Comparison of ENCODE assay signal across 8 cellular contexts in the genomic region with DNA sequence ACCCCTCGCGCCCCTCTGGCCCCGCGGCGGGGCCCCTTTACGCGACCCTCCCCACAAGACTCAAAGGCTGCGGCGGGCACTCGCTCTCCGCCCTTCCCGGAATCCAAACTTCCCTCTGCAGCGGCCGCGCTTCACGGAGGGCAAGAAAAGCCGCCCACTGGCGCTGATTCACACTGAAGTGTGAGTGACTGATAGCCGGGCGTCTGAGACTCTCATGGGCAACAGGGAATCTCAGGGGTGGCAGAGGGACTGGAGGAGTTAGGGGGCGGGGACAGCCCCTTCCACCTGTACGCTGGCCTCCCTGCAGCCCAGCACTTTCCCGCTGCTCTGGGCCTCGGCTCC. TPM values are rescaled to one million over a fixed set of nuclear protein-coding genes. Genes with fewer than 3 reads are reported as not detected.
DNase-seq lines count a peak whose midpoint lies in the region; ATAC-seq, FAIRE-seq and TF ChIP-seq lines count a peak whose summit lies in the region.

No MANE protein-coding gene starts in this region.

- DNase-seq in SJSA1 (ENCODE audit: low read depth in 1 of 2, low spot score in 2 of 2) (peak; percentile 24 to 57), bronchial epithelial cell (ENCODE audit: low read depth) (peak; percentile 60), right lobe of liver (peak; percentile 60 to 71 (median 63)), stomach (peak; percentile 56)

- intact Hi-C loops in right lobe of liver (cut with DNase I), result no loop called here
- intact Hi-C loops in stomach (cut with DNase I; ENCODE audit: low total_unique reads), result no loop called here

- ATAC-seq in right lobe of liver (peak in 2 of 4 donors; percentile 0 to 1), GM18861 (IDR thresholded peaks at IDR 0.05; ENCODE audit: unreplicated experiment) (no peak), GM21381 (IDR thresholded peaks at IDR 0.05; ENCODE audit: unreplicated experiment) (no peak), HG03108 (IDR thresholded peaks at IDR 0.05; ENCODE audit: unreplicated experiment) (no peak)

- no peaks in the 10 kb centered on the region for H3K36me3 ChIP-seq in SJSA1
- peaks cover 17% of the 10 kb centered on the region for H3K36me3 ChIP-seq in bronchial epithelial cell (ENCODE audit: control insufficient read depth, insufficient read depth, low read length)
- peaks cover 0 to 2% (median 0%) of the 10 kb centered on the region in 4 donors for H3K36me3 ChIP-seq in right lobe of liver
- H3K36me3 ChIP-seq in stomach, result no peaks in the 10 kb centered on the region

- no peak overlapping the region for H3K27ac ChIP-seq in SJSA1
- peak overlapping the region; percentile 85 to 90 (median 85) for H3K27ac ChIP-seq in right lobe of liver
- peak overlapping the region; percentile 77 to 92 (median 83) for H3K27ac ChIP-seq in stomach

- no peak for FAIRE-seq in bronchial epithelial cell (lab: Jason Lieb, UNC)

- TF ChIP-seq CTCF in GM12875 (IDR thresholded peaks at IDR 0.05; ENCODE audit: borderline replicate concordance, insufficient read depth, low read depth, low read length), result no peak
- TF ChIP-seq CTCF in bronchial epithelial cell (IDR thresholded peaks at IDR 0.05; ENCODE audit: insufficient read depth, low read length, severe bottlenecking), result no peak
- no peak for TF ChIP-seq CTCF in right lobe of liver (IDR thresholded peaks at IDR 0.05)
- no peak for TF ChIP-seq CTCF in stomach (IDR thresholded peaks at IDR 0.05)

- 5% methylated on average over 3 of the region's 24 CpGs for WGBS in right lobe of liver (ENCODE audit: insufficient coverage, low coverage, low lambda C conversion rate, missing lambda C conversion rate)
- WGBS in stomach, 5 donors, result 2 to 9% (median 8%) methylated on average over 2 to 24 of the region's 24 CpGs

- H3K4me1 ChIP-seq in SJSA1 (replicated peaks), result peaks cover 21% of the 10 kb centered on the region
- peaks cover 0 to 76% (median 45%) of the 10 kb centered on the region in 4 donors for H3K4me1 ChIP-seq in right lobe of liver
- H3K4me1 ChIP-seq in stomach, result peaks cover 70 to 80% (median 73%) of the 10 kb centered on the region in 4 donors

- TF ChIP-seq POLR2A in right lobe of liver (IDR thresholded peaks at IDR 0.05), result no peak
- no peak for TF ChIP-seq POLR2A in stomach (IDR thresholded peaks at IDR 0.05)

- TF ChIP-seq EP300 in stomach (IDR thresholded peaks at IDR 0.05), result no peak

- H3K9me3 ChIP-seq in SJSA1 (replicated peaks) (no peaks in the 10 kb centered on the region), right lobe of liver (no peaks in the 10 kb centered on the region), stomach (no peaks in the 10 kb centered on the region)

- H3K4me3 ChIP-seq in GM12875 (ENCODE audit: low read depth, low read length) (peak overlapping the region; percentile 57), SJSA1 (peak overlapping the region; percentile 44), bronchial epithelial cell (ENCODE audit: low read depth, low read length) (peak overlapping the region; percentile 82), right lobe of liver (peak overlapping the region; percentile 72 to 83 (median 75)), stomach (peak overlapping the region; percentile 58 to 84 (median 66))

- H3K27me3 ChIP-seq in SJSA1 (replicated peaks), result no peaks in the 10 kb centered on the region
- no peaks in the 10 kb centered on the region for H3K27me3 ChIP-seq in bronchial epithelial cell (ENCODE audit: control insufficient read depth, insufficient read depth, low read length)
- H3K27me3 ChIP-seq in right lobe of liver, result no peaks in the 10 kb centered on the region
- H3K27me3 ChIP-seq in stomach, result no peaks in the 10 kb centered on the region

RNA-seq across cellular contexts. Expression of gene SH3BP2, which starts 0.7 kb away (rescaled TPM):
- total RNA-seq in SJSA1 (2014; rRNA removed; shearing (Covaris generic)), result 5.9 and 7.6 TPM in 2 replicates
- 31.1 and 86.3 TPM in 2 replicates for total RNA-seq in bronchial epithelial cell
- 10 to 100 TPM; 34.9 to 51.8 (median 40.7) TPM for total RNA-seq in right lobe of liver
- total RNA-seq in stomach, result 100 to 1,000 TPM in 2 of 5 donors, 10 to 100 TPM in 3; 31.8 to 151 (median 89.9) TPM
- 10 to 100 TPM in 2 of 3 donors, 1 to 10 TPM in 1; 9.0 to 26.7 (median 11.1) TPM for polyA plus RNA-seq in stomach

RNA-seq across cellular contexts. Expression of gene TNIP2, which starts 37.4 kb away (rescaled TPM):
- 37.2 and 49.7 TPM in 2 replicates for total RNA-seq in SJSA1 (2014; rRNA removed; shearing (Covaris generic))
- total RNA-seq in bronchial epithelial cell (43.4 and 64.5 TPM in 2 replicates), right lobe of liver (10 to 100 TPM in 5 of 6 experiments, 1 to 10 TPM in 1; 9.7 to 40.6 (median 18.8) TPM), stomach (100 to 1,000 TPM in 2 of 5 donors, 10 to 100 TPM in 3; 18.7 to 194 (median 59.6) TPM)
- polyA plus RNA-seq in stomach, result 10 to 100 TPM; 36.1 to 42.5 (median 37.6) TPM

RNA-seq across cellular contexts. Expression of gene ADD1, which starts 50.1 kb away (rescaled TPM):
- total RNA-seq in SJSA1 (2014; rRNA removed; shearing (Covaris generic)), result 98.4 and 138 TPM in 2 replicates
- 71.9 and 113 TPM in 2 replicates for total RNA-seq in bronchial epithelial cell
- total RNA-seq in right lobe of liver, result 100 to 1,000 TPM in 3 of 6 experiments, 10 to 100 TPM in 3; 94.4 to 120 (median 103) TPM
- total RNA-seq in stomach, result 1,000 to 10,000 TPM in 1 of 5 donors, 100 to 1,000 TPM in 4; 162 to 1,174 (median 290) TPM
- 100 to 1,000 TPM; 103 to 197 (median 127) TPM for polyA plus RNA-seq in stomach
